ENCODE assay signal across 12 cellular contexts in the genomic region with DNA sequence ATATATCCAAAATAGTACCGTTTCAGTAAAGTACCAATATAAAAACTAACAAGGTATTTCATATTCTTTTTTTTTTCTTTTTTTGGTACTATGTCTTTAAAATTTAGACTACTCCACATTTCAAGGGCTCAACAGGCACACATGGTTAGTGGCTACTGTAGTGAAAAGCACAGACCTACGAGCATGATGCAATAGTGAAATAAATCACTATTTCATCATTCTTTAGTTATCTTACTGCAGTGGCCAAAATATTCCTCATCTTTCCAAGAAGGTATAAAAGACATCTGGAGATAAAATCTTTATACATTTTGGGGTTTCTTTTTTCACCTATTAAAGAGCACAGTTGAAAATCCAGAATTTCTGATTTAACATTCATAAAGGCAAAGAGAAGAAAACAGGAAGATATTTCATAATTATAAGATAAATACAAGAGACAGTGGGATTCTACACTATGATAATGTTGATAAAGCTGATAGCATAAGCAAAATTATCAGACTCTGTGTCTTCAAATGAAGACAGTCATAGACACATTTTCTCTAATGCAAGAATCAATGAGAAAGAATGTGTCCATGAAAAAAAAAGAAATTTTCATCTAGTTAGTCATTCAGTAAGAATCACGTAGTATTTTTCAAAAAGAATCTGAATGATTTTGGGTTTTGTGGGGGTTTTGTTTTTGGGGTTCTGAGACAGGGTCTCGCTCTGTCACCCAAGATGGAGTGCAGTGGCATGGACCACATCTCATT. TPM values are rescaled to one million over a fixed set of nuclear protein-coding genes. Genes with fewer than 3 reads are reported as not detected.
DNase-seq lines count a peak whose midpoint lies in the region; ATAC-seq, FAIRE-seq and TF ChIP-seq lines count a peak whose summit lies in the region.
"Had no signal": no experiment of that assay in that cellular context is flagged by ENCODE, and none has a peak within 500 bp of the region (broad histone marks: within the 10 kb centered on the region; RNA-seq: fewer than 3 reads in every experiment).

No MANE protein-coding gene starts in this region.

- DNase-seq in ACHN (peak; percentile 18), astrocyte (ENCODE audit: low read depth) (peak; percentile 67), hepatocyte (ENCODE audit: low spot score) (peak; percentile 6), SHP77 treated with DMSO at 0.1 percent for 48 hours (lab: John Stamatoyannopoulos, UW) (no peak), HK-2 (ENCODE audit: unreplicated experiment) (no peak), OCI-M2 (lab: John Stamatoyannopoulos, UW; ENCODE audit: unreplicated experiment) (no peak)
- DNase-seq in stimulated activated effector memory CD8-positive, alpha-beta T cell treated with anti-CD3 and anti-CD28 coated beads, Interleukin-12 subunit alpha, Interleukin-12 subunit beta, amount 100 ng/mL, for 72 hours (ENCODE audit: low spot score in 2 of 2): no peak
- DNase-seq: activated naive CD4-positive, alpha-beta T cell treated with anti-CD3 and anti-CD28 coated beads, Interleukin-2, amount 50 U/mL, for 16 hours; retina had no signal

- H3K4me2 ChIP-seq in astrocyte (ENCODE audit: low read length): peak overlapping the region; percentile 59
- H3K4me2 ChIP-seq in hepatocyte: no peak overlapping the region

- ATAC-seq in stimulated activated effector memory CD8-positive, alpha-beta T cell treated with anti-CD3 and anti-CD28 coated beads, Interleukin-12 subunit alpha, Interleukin-12 subunit beta, amount 100 ng/mL, for 72 hours: no peak
- ATAC-seq: activated CD4-positive, CD25-positive, alpha-beta regulatory T cell treated with anti-CD3 and anti-CD28 coated beads, Interleukin-2, amount 50 U/mL, for 24 hours had no signal

- H3K27me3 ChIP-seq in HUES6 (ENCODE audit: control insufficient read depth, insufficient read depth, low read length): no peaks in the 10 kb centered on the region
- no peaks in the 10 kb centered on the region for H3K27me3 ChIP-seq in astrocyte (ENCODE audit: insufficient read depth, low read length)
- H3K27me3 ChIP-seq in hepatocyte: no peaks in the 10 kb centered on the region

- H3K4me1 ChIP-seq in HUES6 (ENCODE audit: control insufficient read depth, insufficient read depth, low read length) (no peaks in the 10 kb centered on the region), astrocyte (ENCODE audit: insufficient read depth, low read length) (peaks cover 20% of the 10 kb centered on the region), hepatocyte (ENCODE audit: insufficient read depth) (no peaks in the 10 kb centered on the region)

- H3K27ac ChIP-seq in HUES6 (ENCODE audit: low read depth, low read length): 0 out of 2 replicates have a peak overlapping the region, but pooled peaks have one; percentile 53
- peak overlapping the region; percentile 72 for H3K27ac ChIP-seq in astrocyte (ENCODE audit: low read depth, low read length)
- H3K27ac ChIP-seq in hepatocyte: no peak overlapping the region

- H3K27ac Mint-ChIP-seq in astrocyte (ENCODE audit: unreplicated experiment): peak overlapping the region; percentile 99
- H3K27ac Mint-ChIP-seq in stimulated activated effector memory CD8-positive, alpha-beta T cell treated with anti-CD3 and anti-CD28 coated beads, Interleukin-12 subunit alpha, Interleukin-12 subunit beta, amount 100 ng/mL, for 72 hours: no peak overlapping the region

- peaks cover 10% of the 10 kb centered on the region for H3K4me1 Mint-ChIP-seq in astrocyte (ENCODE audit: low read depth, unreplicated experiment)
- no peaks in the 10 kb centered on the region for H3K4me1 Mint-ChIP-seq in stimulated activated effector memory CD8-positive, alpha-beta T cell treated with anti-CD3 and anti-CD28 coated beads, Interleukin-12 subunit alpha, Interleukin-12 subunit beta, amount 100 ng/mL, for 72 hours

- H3K9ac ChIP-seq in HUES6 (ENCODE audit: low read length) (no peak overlapping the region), astrocyte (ENCODE audit: low read length) (peak overlapping the region; percentile 11)

- H3K9me3 ChIP-seq in HUES6 (ENCODE audit: control insufficient read depth, insufficient read depth, low read depth, low read length) (peaks cover 10% of the 10 kb centered on the region; the same call in 1 of the 2 replicates), astrocyte (ENCODE audit: insufficient read depth, low read depth, low read length) (no peaks in the 10 kb centered on the region), hepatocyte (ENCODE audit: low read depth) (no peaks in the 10 kb centered on the region)

- H3K4me3 ChIP-seq in HUES6 (ENCODE audit: low read depth, low read length): no peak overlapping the region
- H3K4me3 ChIP-seq in astrocyte (ENCODE audit: insufficient read depth, low read depth, low read length): no peak overlapping the region
- no peak overlapping the region for H3K4me3 ChIP-seq in hepatocyte

- H4K20me1 ChIP-seq in astrocyte (ENCODE audit: insufficient read depth, low read length) (peaks cover 31% of the 10 kb centered on the region), hepatocyte (ENCODE audit: insufficient read depth, poor library complexity, severe bottlenecking) (no peaks in the 10 kb centered on the region)

- in situ Hi-C loops in ACHN (cut with HindIII; ENCODE audit: low pct_ligation_motif_present, low pct_unique_long_range_greater_than_20kb, low sequenced_read_pairs): no loop called here

- no peak for TF ChIP-seq CTCF in astrocyte (IDR thresholded peaks at IDR 0.05; ENCODE audit: insufficient read depth, low read depth, low read length)
- no peak for TF ChIP-seq CTCF in hepatocyte (IDR thresholded peaks at IDR 0.05; ENCODE audit: poor library complexity)

- peaks cover 6% of the 10 kb centered on the region for H3K36me3 Mint-ChIP-seq in astrocyte (ENCODE audit: low read depth, unreplicated experiment)
- peaks cover 14% of the 10 kb centered on the region for H3K36me3 Mint-ChIP-seq in stimulated activated effector memory CD8-positive, alpha-beta T cell treated with anti-CD3 and anti-CD28 coated beads, Interleukin-12 subunit alpha, Interleukin-12 subunit beta, amount 100 ng/mL, for 72 hours

- FAIRE-seq in astrocyte (lab: Jason Lieb, UNC): no peak
- FAIRE-seq: GM12892 had no signal

- H3K79me2 ChIP-seq in astrocyte (ENCODE audit: insufficient read depth, low read length): peaks cover 71% of the 10 kb centered on the region
- no peaks in the 10 kb centered on the region for H3K79me2 ChIP-seq in hepatocyte

- H2AFZ ChIP-seq in astrocyte (ENCODE audit: low read depth, low read length) (no peak overlapping the region), hepatocyte (no peak overlapping the region)

- H3K36me3 ChIP-seq in HUES6 (ENCODE audit: control insufficient read depth, insufficient read depth, low read length): peaks cover 27% of the 10 kb centered on the region
- H3K36me3 ChIP-seq in astrocyte (ENCODE audit: insufficient read depth, low read length): peaks cover 27% of the 10 kb centered on the region
- no peaks in the 10 kb centered on the region for H3K36me3 ChIP-seq in hepatocyte (replicated peaks; ENCODE audit: insufficient read depth, low read depth)

- no peaks in the 10 kb centered on the region for H3K9me3 Mint-ChIP-seq in astrocyte (ENCODE audit: unreplicated experiment)
- H3K9me3 Mint-ChIP-seq in stimulated activated effector memory CD8-positive, alpha-beta T cell treated with anti-CD3 and anti-CD28 coated beads, Interleukin-12 subunit alpha, Interleukin-12 subunit beta, amount 100 ng/mL, for 72 hours: no peaks in the 10 kb centered on the region

- WGBS in hepatocyte (ENCODE audit: low lambda C conversion rate, missing lambda C conversion rate): 84% methylated on average over 4 of the region's 4 CpGs

- peak overlapping the region; percentile 31 for H3K4me3 Mint-ChIP-seq in astrocyte (ENCODE audit: unreplicated experiment)
- no peak overlapping the region for H3K4me3 Mint-ChIP-seq in stimulated activated effector memory CD8-positive, alpha-beta T cell treated with anti-CD3 and anti-CD28 coated beads, Interleukin-12 subunit alpha, Interleukin-12 subunit beta, amount 100 ng/mL, for 72 hours

- H3K27me3 Mint-ChIP-seq in astrocyte (ENCODE audit: low read depth, unreplicated experiment): no peaks in the 10 kb centered on the region

- no peaks in the 10 kb centered on the region for H3K9me2 ChIP-seq in hepatocyte (replicated peaks; ENCODE audit: insufficient read depth)

RNA-seq across cellular contexts. Expression of a gene that starts 41.9 kb away (rescaled TPM):
- 149 and 164 TPM in 2 replicates for total RNA-seq in astrocyte
- 31.4 and 37.3 TPM in 2 replicates for total RNA-seq in hepatocyte
- polyA plus RNA-seq in hepatocyte: 22.9 and 25.9 TPM in 2 replicates

RNA-seq across cellular contexts. Expression of a gene that starts 42.6 kb away (rescaled TPM):
- total RNA-seq in astrocyte (24.5 and 25.4 TPM in 2 replicates), hepatocyte (28.3 and 30.1 TPM in 2 replicates)
- polyA plus RNA-seq in hepatocyte: 38.9 and 39.3 TPM in 2 replicates

Comparison
In these comparisons a context has a peak if more than half of its experiments do, and no peak if none do; other contexts are left out.
1. DNase-seq: peak in ACHN (single experiment), astrocyte (single experiment) and hepatocyte (single experiment); none in SHP77 treated with DMSO at 0.1 percent for 48 hours (single experiment), HK-2 (single experiment), stimulated activated effector memory CD8-positive, alpha-beta T cell treated with anti-CD3 and anti-CD28 coated beads, Interleukin-12 subunit alpha, Interleukin-12 subunit beta, amount 100 ng/mL, for 72 hours (0 of 2) and OCI-M2 (single experiment).